ENCODE assay signal across 8 cellular contexts in the genomic region with DNA sequence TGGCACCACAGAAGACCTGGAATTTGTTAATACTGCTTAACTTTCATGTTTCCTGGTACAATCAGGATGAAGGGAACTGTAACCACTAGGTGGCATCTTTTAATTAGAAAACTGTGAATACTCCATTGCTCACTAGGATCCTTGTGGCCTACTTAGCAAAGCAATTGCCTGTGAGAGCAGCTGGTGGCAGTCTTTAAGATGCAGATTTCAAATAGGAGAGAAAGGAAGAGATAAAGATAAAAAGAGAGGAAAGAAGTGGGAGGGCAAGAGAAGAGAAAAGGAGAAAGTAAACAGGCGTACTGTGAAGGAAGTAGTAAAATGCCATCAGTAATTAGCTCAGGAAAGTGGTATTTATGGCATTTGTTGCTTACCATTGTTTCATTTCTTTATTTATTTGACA.
DNase-seq lines count a peak whose midpoint lies in the region; ATAC-seq lines count a peak whose summit lies in the region.

No MANE protein-coding gene starts in this region.

- no peak overlapping the region for H3K27ac Mint-ChIP-seq in stimulated activated naive B cell treated with anti-CD40 and anti-IgM and Interleukin-4, amounts not matched to agents 10 μg/mL and 1 μg/mL and 100 μg/mL, for 72 hours

- H3K9me3 Mint-ChIP-seq in stimulated activated naive B cell treated with anti-CD40 and anti-IgM and Interleukin-4, amounts not matched to agents 10 μg/mL and 1 μg/mL and 100 μg/mL, for 72 hours = peaks cover 11 to 13% of the 10 kb centered on the region in 2 donors

- H3K4me1 Mint-ChIP-seq in stimulated activated naive B cell treated with anti-CD40 and anti-IgM and Interleukin-4, amounts not matched to agents 10 μg/mL and 1 μg/mL and 100 μg/mL, for 72 hours = peaks cover 2 to 6% of the 10 kb centered on the region in 2 donors

- H3K36me3 Mint-ChIP-seq in stimulated activated naive B cell treated with anti-CD40 and anti-IgM and Interleukin-4, amounts not matched to agents 10 μg/mL and 1 μg/mL and 100 μg/mL, for 72 hours = peaks cover 13 to 24% of the 10 kb centered on the region in 2 donors

- H3K27me3 Mint-ChIP-seq in stimulated activated naive B cell treated with anti-CD40 and anti-IgM and Interleukin-4, amounts not matched to agents 10 μg/mL and 1 μg/mL and 100 μg/mL, for 72 hours = no peaks in the 10 kb centered on the region

- ATAC-seq in stimulated activated naive B cell treated with anti-CD40 and anti-IgM and Interleukin-4, amounts not matched to agents 10 μg/mL and 1 μg/mL and 100 μg/mL, for 72 hours (replicated peaks) = peak; percentile 78 to 90
- ATAC-seq in GM19351 (IDR thresholded peaks at IDR 0.05; ENCODE audit: unreplicated experiment) = no peak
- ATAC-seq in GM18873 (IDR thresholded peaks at IDR 0.05; ENCODE audit: low FRiP score, unreplicated experiment) = no peak

- H3K4me3 Mint-ChIP-seq in stimulated activated naive B cell treated with anti-CD40 and anti-IgM and Interleukin-4, amounts not matched to agents 10 μg/mL and 1 μg/mL and 100 μg/mL, for 72 hours = no peak overlapping the region

- DNase-seq in DMS79 (lab: John Stamatoyannopoulos, UW) = peak; percentile 87
- peak; percentile 41 for DNase-seq in HS-27A (ENCODE audit: low read depth)
- DNase-seq in NCI-H748 treated with DMSO at 0.1 percent for 48 hours (lab: John Stamatoyannopoulos, UW) = peak; percentile 55
- DNase-seq in brain pericyte (ENCODE audit: low read depth, low spot score) = peak; percentile 57
- DNase-seq in inferior parietal cortex (ENCODE audit: extremely low spot score) = peak; percentile 78
- DNase-seq in stimulated activated naive B cell treated with anti-CD40 and anti-IgM and Interleukin-4, amounts not matched to agents 10 μg/mL and 1 μg/mL and 100 μg/mL, for 72 hours = peak; percentile 3

Comparison
In these comparisons a context has a peak if more than half of its experiments do, and no peak if none do; other contexts are left out.
1. DNase-seq: peak in every context shown above with its lines; median percentile 87 in DMS79; 78 in inferior parietal cortex; 57 in brain pericyte; 55 in NCI-H748 treated with DMSO at 0.1 percent for 48 hours; 41 in HS-27A; 3 in stimulated activated naive B cell treated with anti-CD40 and anti-IgM and Interleukin-4, amounts not matched to agents 10 μg/mL and 1 μg/mL and 100 μg/mL, for 72 hours.
2. ATAC-seq: peak in stimulated activated naive B cell treated with anti-CD40 and anti-IgM and Interleukin-4, amounts not matched to agents 10 μg/mL and 1 μg/mL and 100 μg/mL, for 72 hours (2 of 2); none in GM19351 (single experiment) and GM18873 (single experiment).